Comparison of ENCODE assay signal across 21 cellular contexts in the genomic region with DNA sequence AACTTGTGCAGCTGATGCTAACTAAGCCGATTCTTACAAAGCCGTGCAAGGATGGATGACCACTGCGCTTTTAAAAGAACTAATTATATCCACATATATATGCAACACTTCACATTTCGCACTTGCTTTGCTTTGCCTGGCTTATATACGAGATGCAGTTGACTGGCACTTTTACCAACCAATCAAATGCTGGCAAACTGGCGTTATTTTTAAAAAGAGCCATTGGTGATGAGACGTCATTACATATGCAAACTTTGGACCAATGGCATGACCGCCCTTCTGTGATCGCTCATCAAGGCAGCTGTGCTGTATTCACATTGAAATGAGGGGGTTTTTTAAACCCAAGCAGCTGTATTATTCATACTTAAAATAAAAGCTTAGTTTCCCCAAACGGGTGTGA.
"Had no signal": no experiment of that assay in that cellular context is flagged by ENCODE, and none has a peak within 500 bp of the region (broad histone marks: within the 10 kb centered on the region; RNA-seq: fewer than 3 reads in every experiment).

No MANE protein-coding gene starts in this region.

- H3K27ac Mint-ChIP-seq: memory B cell; natural killer cell treated with Interleukin-12 subunit alpha and Interleukin-12 subunit beta and Interleukin-15 and Interleukin-18, amount 100 ng/mL, for 72 hours; progenitor cell of endocrine pancreas; type B pancreatic cell had no signal

- H3K36me3 Mint-ChIP-seq: memory B cell; natural killer cell treated with Interleukin-12 subunit alpha and Interleukin-12 subunit beta and Interleukin-15 and Interleukin-18, amount 100 ng/mL, for 72 hours; type B pancreatic cell had no signal

- H3K27ac ChIP-seq: dorsolateral prefrontal cortex, hepatocyte, left lung, lower lobe of right lung, pancreas, thyroid gland had no signal

- H3K79me2 ChIP-seq: hepatocyte had no signal

- H3K4me1 ChIP-seq: left lung, lower lobe of right lung, pancreas, thyroid gland had no signal

- H3K4me3 Mint-ChIP-seq: memory B cell; natural killer cell treated with Interleukin-12 subunit alpha and Interleukin-12 subunit beta and Interleukin-15 and Interleukin-18, amount 100 ng/mL, for 72 hours; type B pancreatic cell had no signal

- H3K9me3 Mint-ChIP-seq: type B pancreatic cell had no signal

- H3K27me3 Mint-ChIP-seq: memory B cell; natural killer cell treated with Interleukin-12 subunit alpha and Interleukin-12 subunit beta and Interleukin-15 and Interleukin-18, amount 100 ng/mL, for 72 hours; progenitor cell of endocrine pancreas; type B pancreatic cell had no signal

- ATAC-seq: left lung; lower lobe of right lung; natural killer cell treated with Interleukin-12 subunit alpha and Interleukin-12 subunit beta and Interleukin-15 and Interleukin-18, amount 100 ng/mL, for 72 hours; pancreas; right cardiac atrium had no signal

- H3K4me3 ChIP-seq: dorsolateral prefrontal cortex, hepatocyte, left lung, lower lobe of right lung, pancreas, smooth muscle cell, thyroid gland had no signal

- H3K27me3 ChIP-seq: dorsolateral prefrontal cortex, hepatocyte, left lung, pancreas, thyroid gland had no signal

- H3K4me2 ChIP-seq: hepatocyte, smooth muscle cell had no signal

- H2AFZ ChIP-seq: hepatocyte had no signal

- DNase-seq: cortex of kidney; effector CD8-positive, alpha-beta T cell; foreskin melanocyte; head of caudate nucleus; islet precursor cell; left lung; lower lobe of right lung; midbrain; occipital lobe; pancreas; right cardiac atrium; stimulated activated CD4-positive, alpha-beta T cell treated with anti-CD3 and anti-CD28 coated beads, Interleukin-2, amount 100 ng/mL, for 48 hours; stimulated activated naive CD4-positive, alpha-beta T cell treated with Interleukin-2 at 50 U/mL for 16 hours; thyroid gland had no signal

- H3K4me1 Mint-ChIP-seq: memory B cell had no signal

- H3K9me3 ChIP-seq: lower lobe of right lung, pancreas, thyroid gland had no signal

- H3K36me3 ChIP-seq: left lung, lower lobe of right lung, pancreas, thyroid gland had no signal
